In the genomic region with DNA sequence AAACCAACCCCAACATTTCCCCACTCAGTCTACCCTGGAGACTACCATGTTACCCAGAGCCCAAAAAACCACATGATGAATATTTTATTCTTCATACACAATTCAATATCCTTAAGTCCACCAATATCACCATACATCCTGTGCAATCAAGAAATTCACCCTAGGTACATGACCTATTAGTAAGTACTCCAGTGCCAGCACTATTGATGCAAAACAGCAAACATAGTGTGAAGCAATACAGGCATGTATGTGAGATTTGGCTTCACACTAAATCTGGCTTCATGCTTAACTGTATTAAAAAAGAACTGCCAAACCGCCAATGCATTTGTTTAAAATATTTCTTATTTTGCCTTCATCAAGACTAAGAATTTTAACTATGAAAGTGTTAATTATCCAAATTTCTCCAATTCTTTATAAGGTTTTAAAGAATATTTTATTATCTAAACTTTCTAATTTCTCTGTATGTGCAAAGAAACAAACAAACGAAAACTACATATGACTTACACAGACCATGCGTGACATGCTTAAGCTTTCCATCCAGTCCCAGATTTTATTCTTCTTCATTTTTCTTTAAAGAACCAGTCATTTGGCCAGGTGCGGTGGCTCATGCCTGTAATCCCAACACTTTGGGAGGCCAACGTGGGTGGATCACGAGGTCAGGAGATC, we compare ENCODE assay signal across 22 cellular contexts. TPM values are rescaled to one million over a fixed set of nuclear protein-coding genes. Genes with fewer than 3 reads are reported as not detected.
A peak's percentile ranks its signal among the peaks of the same experiment; 100 is the strongest.
DNase-seq lines count a peak whose midpoint lies in the region; ATAC-seq, FAIRE-seq and TF ChIP-seq lines count a peak whose summit lies in the region.
"Had no signal": no experiment of that assay in that cellular context is flagged by ENCODE, and none has a peak within 500 bp of the region (broad histone marks: within the 10 kb centered on the region; RNA-seq: fewer than 3 reads in every experiment).

No MANE protein-coding gene starts in this region.

- H3K9ac ChIP-seq in liver (ENCODE audit: low read depth in 1 of 2, low read length in 2 of 2): peak overlapping the region; percentile 62 to 72

- H3K27me3 ChIP-seq in liver (ENCODE audit: control insufficient read depth in 4 of 4, insufficient read depth in 4 of 4, low read length in 3 of 4) (no peaks in the 10 kb centered on the region), small intestine (ENCODE audit: control insufficient read depth in 2 of 2, insufficient read depth in 2 of 2, low read length in 2 of 2) (no peaks in the 10 kb centered on the region)

- DNase-seq in ELR (ENCODE audit: low read depth): peak; percentile 16
- peak; percentile 7 for DNase-seq in HT-29 (ENCODE audit: low spot score)
- DNase-seq in small intestine: no peak
- DNase-seq in activated gamma-delta T cell (lab: John Stamatoyannopoulos, UW): no peak
- DNase-seq in DMS79 treated with DMSO at 0.1 percent for 48 hours (lab: John Stamatoyannopoulos, UW): no peak
- DNase-seq: CD8-positive, alpha-beta T cell; COR-L47; DMS153; Kasumi-1; KBM-7 had no signal

- ATAC-seq in GM19035 (IDR thresholded peaks at IDR 0.05; ENCODE audit: unreplicated experiment): no peak
- no peak for ATAC-seq in GM21717 (IDR thresholded peaks at IDR 0.05; ENCODE audit: unreplicated experiment)
- ATAC-seq: CD8-positive, alpha-beta T cell; GM12878 had no signal

- peak overlapping the region; percentile 57 to 84 (median 77) for H3K4me3 ChIP-seq in liver (ENCODE audit: low read depth in 1 of 3, low read length in 3 of 3)
- no peak overlapping the region for H3K4me3 ChIP-seq in small intestine (ENCODE audit: low read depth in 1 of 2, low read length in 2 of 2)
- H3K4me3 ChIP-seq: GM12878 had no signal

- peaks cover 1 to 32% (median 27%) of the 10 kb centered on the region in 4 donors for H3K4me1 ChIP-seq in liver (ENCODE audit: control insufficient read depth in 4 of 4, insufficient read depth in 4 of 4, low read length in 3 of 4)
- no peaks in the 10 kb centered on the region for H3K4me1 ChIP-seq in small intestine (ENCODE audit: control insufficient read depth in 2 of 2, insufficient read depth in 1 of 2, low read depth in 1 of 2, low read length in 1 of 2)

- H3K9me3 ChIP-seq in liver (ENCODE audit: control insufficient read depth in 4 of 4, low read length in 3 of 4) (no peaks in the 10 kb centered on the region), small intestine (ENCODE audit: control insufficient read depth, low read depth) (no peaks in the 10 kb centered on the region)

- peak; percentile 47 for FAIRE-seq in small intestine (lab: Jason Lieb, UNC)
- FAIRE-seq: D721Med, GM12878, GM19239, H54 had no signal

- H3K36me3 ChIP-seq in liver (ENCODE audit: control insufficient read depth in 4 of 4, insufficient read depth in 3 of 4, low read depth in 1 of 4, low read length in 3 of 4) (no peaks in the 10 kb centered on the region), small intestine (ENCODE audit: control insufficient read depth in 2 of 2, insufficient read depth in 2 of 2, low read length in 2 of 2) (no peaks in the 10 kb centered on the region)

- WGBS in liver: 28% methylated on average over 6 of the region's 6 CpGs
- 70 to 90% (median 86%) methylated on average over 6 of the region's 6 CpGs for WGBS in small intestine, 3 donors

- peak in 1 of 2 donors; percentile 32 for TF ChIP-seq RAD21 in liver (IDR thresholded peaks at IDR 0.05)

- peak overlapping the region; percentile 85 to 87 for H3K27ac ChIP-seq in liver (ENCODE audit: low read depth in 1 of 2, low read length in 2 of 2)
- no peak overlapping the region for H3K27ac ChIP-seq in small intestine (ENCODE audit: low read depth in 1 of 2, low read length in 1 of 2)

- TF ChIP-seq CTCF in liver (IDR thresholded peaks at IDR 0.05; ENCODE audit: low read depth, low read length, missing input control): no peak

TF ChIP-seq in liver, 16 proteins besides CTCF, POLR2A, EP300 and RAD21:
- TF ChIP-seq RXRA (IDR thresholded peaks at IDR 0.05) (peak; percentile 29 to 39), FOXA2 (IDR thresholded peaks at IDR 0.05) (peak; percentile 10), YY1 (IDR thresholded peaks at IDR 0.05) (no peak), HNF4A (conservative IDR thresholded peaks at IDR 0.05) (no peak), EGR1 (IDR thresholded peaks at IDR 0.05; ENCODE audit: low read depth in 2 of 2) (peak in 1 of 2 donors; percentile 35), JUND (IDR thresholded peaks at IDR 0.05) (peak in 1 of 2 donors; percentile 4), FOXA1 (IDR thresholded peaks at IDR 0.05) (no peak), GABPA (IDR thresholded peaks at IDR 0.05 in 1 of 2, conservative IDR thresholded peaks at IDR 0.05 in 1 of 2) (no peak)
- TF ChIP-seq, protein P1, sequence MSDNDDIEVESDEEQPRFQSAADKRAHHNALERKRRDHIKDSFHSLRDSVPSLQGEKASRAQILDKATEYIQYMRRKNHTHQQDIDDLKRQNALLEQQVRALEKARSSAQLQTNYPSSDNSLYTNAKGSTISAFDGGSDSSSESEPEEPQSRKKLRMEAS (IDR thresholded peaks at IDR 0.05): no peak
- TF ChIP-seq, protein P2, sequence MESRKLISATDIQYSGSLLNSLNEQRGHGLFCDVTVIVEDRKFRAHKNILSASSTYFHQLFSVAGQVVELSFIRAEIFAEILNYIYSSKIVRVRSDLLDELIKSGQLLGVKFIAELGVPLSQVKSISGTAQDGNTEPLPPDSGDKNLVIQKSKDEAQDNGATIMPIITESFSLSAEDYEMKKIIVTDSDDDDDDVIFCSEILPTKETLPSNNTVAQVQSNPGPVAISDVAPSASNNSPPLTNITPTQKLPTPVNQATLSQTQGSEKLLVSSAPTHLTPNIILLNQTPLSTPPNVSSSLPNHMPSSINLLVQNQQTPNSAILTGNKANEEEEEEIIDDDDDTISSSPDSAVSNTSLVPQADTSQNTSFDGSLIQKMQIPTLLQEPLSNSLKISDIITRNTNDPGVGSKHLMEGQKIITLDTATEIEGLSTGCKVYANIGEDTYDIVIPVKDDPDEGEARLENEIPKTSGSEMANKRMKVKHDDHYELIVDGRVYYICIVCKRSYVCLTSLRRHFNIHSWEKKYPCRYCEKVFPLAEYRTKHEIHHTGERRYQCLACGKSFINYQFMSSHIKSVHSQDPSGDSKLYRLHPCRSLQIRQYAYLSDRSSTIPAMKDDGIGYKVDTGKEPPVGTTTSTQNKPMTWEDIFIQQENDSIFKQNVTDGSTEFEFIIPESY (IDR thresholded peaks at IDR 0.05): no peak
- TF ChIP-seq, protein P3, sequence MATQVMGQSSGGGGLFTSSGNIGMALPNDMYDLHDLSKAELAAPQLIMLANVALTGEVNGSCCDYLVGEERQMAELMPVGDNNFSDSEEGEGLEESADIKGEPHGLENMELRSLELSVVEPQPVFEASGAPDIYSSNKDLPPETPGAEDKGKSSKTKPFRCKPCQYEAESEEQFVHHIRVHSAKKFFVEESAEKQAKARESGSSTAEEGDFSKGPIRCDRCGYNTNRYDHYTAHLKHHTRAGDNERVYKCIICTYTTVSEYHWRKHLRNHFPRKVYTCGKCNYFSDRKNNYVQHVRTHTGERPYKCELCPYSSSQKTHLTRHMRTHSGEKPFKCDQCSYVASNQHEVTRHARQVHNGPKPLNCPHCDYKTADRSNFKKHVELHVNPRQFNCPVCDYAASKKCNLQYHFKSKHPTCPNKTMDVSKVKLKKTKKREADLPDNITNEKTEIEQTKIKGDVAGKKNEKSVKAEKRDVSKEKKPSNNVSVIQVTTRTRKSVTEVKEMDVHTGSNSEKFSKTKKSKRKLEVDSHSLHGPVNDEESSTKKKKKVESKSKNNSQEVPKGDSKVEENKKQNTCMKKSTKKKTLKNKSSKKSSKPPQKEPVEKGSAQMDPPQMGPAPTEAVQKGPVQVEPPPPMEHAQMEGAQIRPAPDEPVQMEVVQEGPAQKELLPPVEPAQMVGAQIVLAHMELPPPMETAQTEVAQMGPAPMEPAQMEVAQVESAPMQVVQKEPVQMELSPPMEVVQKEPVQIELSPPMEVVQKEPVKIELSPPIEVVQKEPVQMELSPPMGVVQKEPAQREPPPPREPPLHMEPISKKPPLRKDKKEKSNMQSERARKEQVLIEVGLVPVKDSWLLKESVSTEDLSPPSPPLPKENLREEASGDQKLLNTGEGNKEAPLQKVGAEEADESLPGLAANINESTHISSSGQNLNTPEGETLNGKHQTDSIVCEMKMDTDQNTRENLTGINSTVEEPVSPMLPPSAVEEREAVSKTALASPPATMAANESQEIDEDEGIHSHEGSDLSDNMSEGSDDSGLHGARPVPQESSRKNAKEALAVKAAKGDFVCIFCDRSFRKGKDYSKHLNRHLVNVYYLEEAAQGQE (IDR thresholded peaks at IDR 0.05): no peak

RNA-seq across cellular contexts. Expression of a gene that starts 22.4 kb away (rescaled TPM):
- 64.2 and 65.2 TPM in 2 replicates for total RNA-seq in HT-29 (2014; rRNA removed; shearing (Covaris generic))
- total RNA-seq in liver: 1 to 10 TPM in 1 of 2 donors, under 1 TPM in 1; 0.61 to 1.0 TPM
- polyA plus RNA-seq in liver: under 1 TPM; 0.21 to 0.76 TPM
- 10 to 100 TPM; 38.3 to 94.3 (median 81.0) TPM for polyA plus RNA-seq in small intestine
- total RNA-seq: A673; CD8-positive, alpha-beta T cell; Daoy; G401 had no signal
- polyA plus RNA-seq: CD14-positive monocyte, GM12878 had no signal

RNA-seq across cellular contexts. Expression of a gene that starts 38.0 kb away (rescaled TPM):
- total RNA-seq in HT-29 (2014; rRNA removed; shearing (Covaris generic)): 39.0 and 58.2 TPM in 2 replicates
- 1 to 10 TPM in 1 of 2 donors, under 1 TPM in 1; 0.75 to 5.0 TPM for total RNA-seq in liver
- polyA plus RNA-seq in liver: 1 to 10 TPM in 1 of 2 donors, under 1 TPM in 1; 0.80 to 1.7 TPM
- 10 to 100 TPM; 24.7 to 67.8 (median 44.0) TPM for polyA plus RNA-seq in small intestine
- total RNA-seq: A673; CD8-positive, alpha-beta T cell; Daoy; G401; GM12878 had no signal
- polyA plus RNA-seq: BJ, CD14-positive monocyte had no signal

RNA-seq across cellular contexts. Expression of a gene that starts 53.4 kb away (rescaled TPM):
- not detected in 2 replicates for total RNA-seq in HT-29 (2014; rRNA removed; shearing (Covaris generic))
- 10 to 100 TPM; 10.4 to 17.6 TPM for total RNA-seq in liver
- polyA plus RNA-seq in liver: 1 to 10 TPM; 3.6 to 7.3 TPM
- 10 to 100 TPM in 1 of 3 donors, under 1 TPM in 2; 0.45 to 27.3 (median 0.81) TPM for polyA plus RNA-seq in small intestine
- total RNA-seq: A673; CD8-positive, alpha-beta T cell; G401 had no signal
- polyA plus RNA-seq: BJ, CD14-positive monocyte had no signal

Comparison
In these comparisons a context has a peak if more than half of its experiments do, and no peak if none do; other contexts are left out.
1. DNase-seq: peak in ELR (single experiment) and HT-29 (single experiment); none in small intestine (single experiment), activated gamma-delta T cell (single experiment) and DMS79 treated with DMSO at 0.1 percent for 48 hours (single experiment).
2. H3K27ac ChIP-seq: peak in liver (2 of 2); none in small intestine (0 of 2).
3. H3K4me3 ChIP-seq: peak in liver (3 of 3); none in small intestine (0 of 2).
4. RNA of a gene that starts 22.4 kb away (total RNA-seq): 64.2 to 65.2 TPM in HT-29; 0.61 to 1.0 TPM in liver; every median in the first group is over 10 times any median in the second.
5. RNA of a gene that starts 53.4 kb away (total RNA-seq): 10.4 to 17.6 TPM in liver; not detected in HT-29; every median in the first group is over 10 times any median in the second.